Comparison of ENCODE assay signal across 30 cellular contexts in genomic region chr3:7871161-7871560, GRCh38.
"Had no signal": no experiment of that assay in that cellular context is flagged by ENCODE, and none has a peak within 500 bp of the region (broad histone marks: within the 10 kb centered on the region; RNA-seq: fewer than 3 reads in every experiment).

No MANE protein-coding gene starts in this region.

- H3K4me3 ChIP-seq: left lung, lower lobe of right lung, pancreas, prostate gland, skin epidermis, stomach, testis, thyroid gland, transverse colon, upper lobe of left lung, vagina had no signal

- H3K9me3 ChIP-seq: lower lobe of right lung, pancreas, prostate gland, stomach, testis, thyroid gland, transverse colon, upper lobe of left lung, vagina had no signal

- H3K27ac ChIP-seq: left lung, lower lobe of right lung, pancreas, prostate gland, skin epidermis, stomach, testis, thyroid gland, transverse colon, upper lobe of left lung, vagina had no signal

- H3K27me3 Mint-ChIP-seq: naive B cell; stimulated activated naive B cell treated with anti-CD40 and anti-IgM and Interleukin-4, amounts not matched to agents 10 μg/mL and 1 μg/mL and 100 μg/mL, for 72 hours had no signal

- H3K27me3 ChIP-seq: left lung, pancreas, stomach, testis, thyroid gland, transverse colon, upper lobe of left lung, vagina had no signal

- H3K4me1 Mint-ChIP-seq: immature natural killer cell; naive B cell; natural killer cell; nephron progenitor cell; stimulated activated naive B cell treated with anti-CD40 and anti-IgM and Interleukin-4, amounts not matched to agents 10 μg/mL and 1 μg/mL and 100 μg/mL, for 72 hours had no signal

- H3K4me1 ChIP-seq: left lung, pancreas, prostate gland, testis, transverse colon, upper lobe of left lung, vagina had no signal

- H3K27ac Mint-ChIP-seq: immature natural killer cell; naive B cell; natural killer cell; nephron progenitor cell; stimulated activated naive B cell treated with anti-CD40 and anti-IgM and Interleukin-4, amounts not matched to agents 10 μg/mL and 1 μg/mL and 100 μg/mL, for 72 hours had no signal

- DNase-seq: immature natural killer cell; kidney; left colon; left lung; lower lobe of right lung; mammary epithelial cell; mesenchymal stem cell; naive B cell; natural killer cell; nephron progenitor cell; nucleus accumbens; pancreas; posterior cingulate gyrus; retina; right cardiac atrium; stimulated activated CD4-positive, alpha-beta T cell treated with anti-CD3 and anti-CD28 coated beads, Interleukin-12 subunit alpha, Interleukin-12 subunit beta, amount 100 ng/mL, for 4 hours; stimulated activated CD4-positive, alpha-beta T cell treated with anti-CD3 and anti-CD28 coated beads, Interleukin-15, amount 100 ng/mL, for 24 hours; stimulated activated CD4-positive, alpha-beta T cell treated with anti-CD3 and anti-CD28 coated beads, Interleukin-2, amount 100 ng/mL, for 24 hours; stimulated activated CD4-positive, alpha-beta T cell treated with anti-CD3 and anti-CD28 coated beads, Interleukin-4, amount 100 ng/mL, for 1 hour; stimulated activated naive B cell treated with anti-CD40 and anti-IgM and Interleukin-4, amounts not matched to agents 10 μg/mL and 1 μg/mL and 100 μg/mL, for 72 hours; stimulated activated naive CD8-positive, alpha-beta T cell treated with anti-CD3 and anti-CD28 coated beads, Interleukin-15, Interleukin-2, amounts not matched to agents 100 U/mL and 50 U/mL, for 24 hours; stomach; testis; thyroid gland; transverse colon; upper lobe of left lung had no signal

- ATAC-seq: left colon; left lung; lower lobe of right lung; natural killer cell; pancreas; right cardiac atrium; sciatic nerve; stimulated activated naive B cell treated with anti-CD40 and anti-IgM and Interleukin-4, amounts not matched to agents 10 μg/mL and 1 μg/mL and 100 μg/mL, for 72 hours; stimulated activated naive CD8-positive, alpha-beta T cell treated with anti-CD3 and anti-CD28 coated beads, Interleukin-15, Interleukin-2, amounts not matched to agents 100 U/mL and 50 U/mL, for 24 hours had no signal

- H3K36me3 Mint-ChIP-seq: immature natural killer cell; naive B cell; natural killer cell; stimulated activated naive B cell treated with anti-CD40 and anti-IgM and Interleukin-4, amounts not matched to agents 10 μg/mL and 1 μg/mL and 100 μg/mL, for 72 hours had no signal

- H3K4me3 Mint-ChIP-seq: immature natural killer cell; naive B cell; natural killer cell; nephron progenitor cell; stimulated activated naive B cell treated with anti-CD40 and anti-IgM and Interleukin-4, amounts not matched to agents 10 μg/mL and 1 μg/mL and 100 μg/mL, for 72 hours had no signal

- H3K9me3 Mint-ChIP-seq: nephron progenitor cell had no signal

- H3K36me3 ChIP-seq: left lung, lower lobe of right lung, pancreas, prostate gland, stomach, thyroid gland, transverse colon, upper lobe of left lung, vagina had no signal
